ENCODE assay signal across 8 cellular contexts in genomic region chr3:98022978-98023820, GRCh38. TPM values are rescaled to one million over a fixed set of nuclear protein-coding genes. Genes with fewer than 3 reads are reported as not detected.
DNase-seq lines count a peak whose midpoint lies in the region; ATAC-seq and TF ChIP-seq lines count a peak whose summit lies in the region.

No MANE protein-coding gene starts in this region.

- H3K9me3 ChIP-seq in SU-DHL-6 (ENCODE audit: insufficient read depth, low read length) (no peaks in the 10 kb centered on the region), vagina (no peaks in the 10 kb centered on the region)

- no peak overlapping the region for H3K27ac Mint-ChIP-seq in activated naive CD8-positive, alpha-beta T cell treated with anti-CD3 and anti-CD28 coated beads for 36 hours
- H3K27ac Mint-ChIP-seq in progenitor cell of endocrine pancreas, result peak overlapping the region; percentile 2

- intact Hi-C loops in Right ventricle myocardium superior (cut with DNase I), result loop anchor here (2.0 kb wide), 1 partner anchor 228 kb away; no protein-coding TSS in a partner anchor
- intact Hi-C loops in vagina (cut with DNase I), result loop anchor here (5.0 kb wide), 1 partner anchor 231 kb away; no protein-coding TSS in a partner anchor

- H3K36me3 Mint-ChIP-seq in activated naive CD8-positive, alpha-beta T cell treated with anti-CD3 and anti-CD28 coated beads for 36 hours, result no peaks in the 10 kb centered on the region
- no peaks in the 10 kb centered on the region for H3K36me3 Mint-ChIP-seq in progenitor cell of endocrine pancreas (ENCODE audit: insufficient read depth)

- no peaks in the 10 kb centered on the region for H3F3A ChIP-seq in SU-DHL-6 (ENCODE audit: insufficient read depth)

- no peaks in the 10 kb centered on the region for H3K36me3 ChIP-seq in SU-DHL-6 (ENCODE audit: low read length)
- H3K36me3 ChIP-seq in vagina, result no peaks in the 10 kb centered on the region

- no peak overlapping the region for H3K4me3 Mint-ChIP-seq in activated naive CD8-positive, alpha-beta T cell treated with anti-CD3 and anti-CD28 coated beads for 36 hours
- no peak overlapping the region for H3K4me3 Mint-ChIP-seq in progenitor cell of endocrine pancreas (ENCODE audit: low read depth)

- peak; percentile 91 for TF ChIP-seq CTCF in SU-DHL-6 (IDR thresholded peaks at IDR 0.05; ENCODE audit: insufficient read depth, low read length, poor library complexity, severe bottlenecking)
- TF ChIP-seq CTCF in progenitor cell of endocrine pancreas (IDR thresholded peaks at IDR 0.05; ENCODE audit: unreplicated experiment), result peak; percentile 96
- TF ChIP-seq CTCF in vagina (IDR thresholded peaks at IDR 0.05), result peak; percentile 82 to 96 (median 94)

- TF ChIP-seq POLR2A in vagina (IDR thresholded peaks at IDR 0.05), result no peak

- no peak overlapping the region for H2AFZ ChIP-seq in SU-DHL-6 (ENCODE audit: low read depth, low read length, severe bottlenecking)

- H3K27me3 ChIP-seq in SU-DHL-6 (ENCODE audit: low read length), result no peaks in the 10 kb centered on the region
- H3K27me3 ChIP-seq in vagina, result no peaks in the 10 kb centered on the region

- no peak overlapping the region for H3K4me3 ChIP-seq in SU-DHL-6 (ENCODE audit: insufficient read depth, low read length, poor library complexity, severe bottlenecking)
- H3K4me3 ChIP-seq in vagina, result no peak overlapping the region

- CTCF ChIA-PET in HEK293T (lab: Yijun Ruan, JAX), result interaction anchor here (0.9 to 1.7 kb wide), 6 partner anchors 10 to 229 kb away, joined by 3 to 11 read pairs (median 6); no protein-coding TSS in a partner anchor

- H3K9ac ChIP-seq in SU-DHL-6 (ENCODE audit: low read length), result no peak overlapping the region

- POLR2A ChIA-PET in HEK293T (lab: Yijun Ruan, JAX), result interaction anchor here (1.3 kb wide), 1 partner anchor 259 kb away, joined by 3 read pairs; the partner anchor contains the start of gene ARL6

- peaks cover 1% of the 10 kb centered on the region for H3K4me1 Mint-ChIP-seq in activated naive CD8-positive, alpha-beta T cell treated with anti-CD3 and anti-CD28 coated beads for 36 hours
- H3K4me1 Mint-ChIP-seq in progenitor cell of endocrine pancreas (ENCODE audit: low read depth), result peaks cover 1% of the 10 kb centered on the region

- H3K4me2 ChIP-seq in SU-DHL-6 (ENCODE audit: low read depth, low read length, poor library complexity, severe bottlenecking), result no peak overlapping the region

- H3K27me3 Mint-ChIP-seq in activated naive CD8-positive, alpha-beta T cell treated with anti-CD3 and anti-CD28 coated beads for 36 hours, result peaks cover 5% of the 10 kb centered on the region
- peaks cover 15% of the 10 kb centered on the region for H3K27me3 Mint-ChIP-seq in progenitor cell of endocrine pancreas

- peak; percentile 92 for ATAC-seq in Right ventricle myocardium superior (ENCODE audit: poor library complexity)

- H3K4me1 ChIP-seq in vagina, result no peaks in the 10 kb centered on the region

- H3K79me2 ChIP-seq in SU-DHL-6 (ENCODE audit: insufficient read depth, low read length), result no peaks in the 10 kb centered on the region

- H4K20me1 ChIP-seq in SU-DHL-6 (ENCODE audit: low read depth, low read length), result no peaks in the 10 kb centered on the region

- H3K9me3 Mint-ChIP-seq in activated naive CD8-positive, alpha-beta T cell treated with anti-CD3 and anti-CD28 coated beads for 36 hours, result no peaks in the 10 kb centered on the region
- H3K9me3 Mint-ChIP-seq in progenitor cell of endocrine pancreas (ENCODE audit: low read depth), result no peaks in the 10 kb centered on the region

- DNase-seq in GM04504 (ENCODE audit: low read depth), result peak; percentile 40
- peak; percentile 73 for DNase-seq in HEK293T (ENCODE audit: extremely low spot score)
- peak; percentile 32 for DNase-seq in NCI-H1048 (lab: John Stamatoyannopoulos, UW)
- peak; percentile 80 for DNase-seq in activated naive CD8-positive, alpha-beta T cell treated with anti-CD3 and anti-CD28 coated beads for 36 hours
- DNase-seq in Right ventricle myocardium superior, result peak; percentile 95
- peak; percentile 93 for DNase-seq in progenitor cell of endocrine pancreas (ENCODE audit: low spot score, unreplicated experiment)
- DNase-seq in vagina (ENCODE audit: extremely low spot score in 2 of 2), result no peak

- no peaks in the 10 kb centered on the region for H3K9me2 ChIP-seq in SU-DHL-6 (replicated peaks; ENCODE audit: insufficient read depth, low read length)

- H3K27ac ChIP-seq in SU-DHL-6 (ENCODE audit: low read depth, low read length) (no peak overlapping the region), vagina (no peak overlapping the region)

TF ChIP-seq in HEK293T, 16 proteins besides CTCF, POLR2A, EP300 and RAD21:
- TF ChIP-seq HDGF (IDR thresholded peaks at IDR 0.05; ENCODE audit: borderline replicate concordance) (no peak), TARDBP (IDR thresholded peaks at IDR 0.05) (no peak), PKNOX1 (IDR thresholded peaks at IDR 0.05) (no peak), ARNT (IDR thresholded peaks at IDR 0.05) (no peak), CTBP1 (IDR thresholded peaks at IDR 0.05; ENCODE audit: borderline replicate concordance) (no peak), FOXK2 (IDR thresholded peaks at IDR 0.05) (no peak), FOXA1 (IDR thresholded peaks at IDR 0.05) (no peak)

RNA-seq across cellular contexts. Expression of gene GABRR3, which starts 11.9 kb away (rescaled TPM):
- not detected for total RNA-seq in activated naive CD8-positive, alpha-beta T cell treated with anti-CD3 and anti-CD28 coated beads for 36 hours
- total RNA-seq in Right ventricle myocardium superior (not detected), progenitor cell of endocrine pancreas (not detected in 2 replicates), vagina (not detected)

RNA-seq across cellular contexts. Expression of gene RIOX2, which starts 51.0 kb away (rescaled TPM):
- total RNA-seq in activated naive CD8-positive, alpha-beta T cell treated with anti-CD3 and anti-CD28 coated beads for 36 hours, result 10 to 100 TPM; 52.2 to 56.9 TPM
- total RNA-seq in Right ventricle myocardium superior, result 9.5 TPM
- total RNA-seq in progenitor cell of endocrine pancreas, result 16.4 and 18.2 TPM in 2 replicates
- 33.4 TPM for total RNA-seq in vagina

Comparison
In these comparisons a context has a peak if more than half of its experiments do, and no peak if none do; other contexts are left out.
1. DNase-seq: peak in GM04504 (single experiment), HEK293T (single experiment), NCI-H1048 (single experiment), activated naive CD8-positive, alpha-beta T cell treated with anti-CD3 and anti-CD28 coated beads for 36 hours (single experiment), Right ventricle myocardium superior (single experiment) and progenitor cell of endocrine pancreas (single experiment); none in vagina (0 of 2).
2. Peak in every context shown above with its lines, with median percentiles within 50 percentile points of each other: CTCF ChIP-seq.